8 cellular contexts compared by ENCODE assay signal in the genomic region with DNA sequence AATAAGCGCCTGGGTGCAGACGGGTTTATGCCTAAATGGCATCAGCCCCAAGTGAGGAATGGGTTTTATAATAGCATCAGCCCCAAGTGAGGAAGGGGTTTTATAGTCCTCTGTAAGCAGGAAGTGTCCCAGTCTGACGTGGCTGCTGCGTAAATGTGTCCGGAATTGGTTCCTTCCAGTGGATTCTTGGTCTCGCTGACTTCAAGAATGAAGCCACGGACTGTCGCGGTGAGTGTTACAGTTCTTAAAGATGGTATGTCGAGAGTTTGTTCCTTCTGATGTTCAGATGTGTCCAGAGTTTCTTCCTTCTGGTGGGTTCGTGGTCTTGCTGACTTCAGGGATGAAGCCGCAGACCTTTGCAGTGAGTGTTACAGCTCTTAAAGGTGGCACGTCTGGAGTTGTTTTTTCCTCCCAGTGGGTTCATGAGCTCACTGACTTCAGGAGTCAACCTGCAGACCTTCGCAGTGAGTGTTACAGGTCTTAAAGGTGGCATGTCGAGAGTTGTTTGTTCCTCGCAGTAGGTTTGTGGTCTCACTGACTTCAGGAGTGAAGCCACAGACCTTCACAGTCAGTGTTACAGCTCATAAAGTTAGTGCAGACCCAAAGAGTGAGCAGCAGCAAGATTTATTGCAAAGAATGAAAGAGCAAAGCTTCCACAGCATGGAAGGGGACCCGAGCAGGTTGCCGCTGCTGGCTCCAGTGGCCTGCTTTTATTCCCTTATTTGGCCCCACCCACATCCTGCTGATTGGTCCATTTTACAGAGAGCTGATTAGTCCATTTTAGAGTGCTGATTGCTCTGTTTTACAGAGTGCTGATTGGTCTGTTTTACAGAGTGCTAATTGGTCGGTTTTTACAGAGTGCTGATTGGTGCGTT. TPM values are rescaled to one million over a fixed set of nuclear protein-coding genes. Genes with fewer than 3 reads are reported as not detected.
DNase-seq lines count a peak whose midpoint lies in the region; ATAC-seq and TF ChIP-seq lines count a peak whose summit lies in the region.
"Not testable (repeated sequence)": the region's sequence is repeated elsewhere in the genome, so short reads cannot be mapped to it uniquely, and the experiment has no call there.

No MANE protein-coding gene starts in this region.

- H3K27me3 Mint-ChIP-seq in CD4-positive, alpha-beta T cell; activated B cell treated with CpG ODN at 0.5 μM for 24 hours; central memory CD8-positive, alpha-beta T cell; stimulated activated naive CD8-positive, alpha-beta T cell treated with anti-CD3 and anti-CD28 coated beads, Interleukin-15, amount 100 ng/mL, for 72 hours: not testable (repeated sequence)
- H3K27me3 Mint-ChIP-seq in naive thymus-derived CD4-positive, alpha-beta T cell = peaks cover 0 to 11% (median 0%) of the 10 kb centered on the region in 5 donors

- H3K4me3 Mint-ChIP-seq in CD4-positive, alpha-beta T cell = peak overlapping the region; percentile 77
- peak overlapping the region; percentile 19 for H3K4me3 Mint-ChIP-seq in activated B cell treated with CpG ODN at 0.5 μM for 24 hours
- H3K4me3 Mint-ChIP-seq in central memory CD8-positive, alpha-beta T cell = peak overlapping the region; percentile 81
- H3K4me3 Mint-ChIP-seq in naive thymus-derived CD4-positive, alpha-beta T cell = peak overlapping the region in 8 of 10 donors; percentile 12 to 87 (median 45)
- peak overlapping the region; percentile 87 to 90 for H3K4me3 Mint-ChIP-seq in stimulated activated naive CD8-positive, alpha-beta T cell treated with anti-CD3 and anti-CD28 coated beads, Interleukin-15, amount 100 ng/mL, for 72 hours

- H3K9me3 ChIP-seq in CD4-positive, alpha-beta T cell (ENCODE audit: control insufficient read depth, low read length); naive thymus-derived CD4-positive, alpha-beta T cell (ENCODE audit: control insufficient read depth in 2 of 3, low read length in 3 of 3): not testable (repeated sequence)

- H3K4me1 ChIP-seq in naive thymus-derived CD4-positive, alpha-beta T cell (ENCODE audit: control insufficient read depth in 2 of 2, insufficient read depth in 2 of 2, low read length in 2 of 2) = peaks cover 7 to 22% of the 10 kb centered on the region in 2 donors

- peak overlapping the region; percentile 66 for H3K27ac Mint-ChIP-seq in CD4-positive, alpha-beta T cell
- H3K27ac Mint-ChIP-seq in activated B cell treated with CpG ODN at 0.5 μM for 24 hours = not testable (repeated sequence)
- peak overlapping the region; percentile 83 for H3K27ac Mint-ChIP-seq in central memory CD8-positive, alpha-beta T cell (ENCODE audit: low read depth)
- H3K27ac Mint-ChIP-seq in naive thymus-derived CD4-positive, alpha-beta T cell = peak overlapping the region in 5 of 9 donors; percentile 24 to 89 (median 56)
- peak overlapping the region; percentile 29 to 83 for H3K27ac Mint-ChIP-seq in stimulated activated naive CD8-positive, alpha-beta T cell treated with anti-CD3 and anti-CD28 coated beads, Interleukin-15, amount 100 ng/mL, for 72 hours

- POLR2A ChIA-PET in CD4-positive, alpha-beta T cell (lab: Charles Lee); activated B cell treated with CpG ODN at 0.5 μM for 24 hours (lab: Charles Lee); naive thymus-derived CD4-positive, alpha-beta T cell (lab: Charles Lee): not testable (repeated sequence)

- CTCF ChIA-PET in CD4-positive, alpha-beta T cell (lab: Charles Lee); naive thymus-derived CD4-positive, alpha-beta T cell (lab: Charles Lee): not testable (repeated sequence)
- CTCF ChIA-PET in activated B cell treated with CpG ODN at 0.5 μM for 24 hours (lab: Charles Lee) = interaction anchor here (1.6 kb wide), 1 partner anchor 244 kb away, joined by 5 read pairs; no protein-coding TSS in a partner anchor

- not testable (repeated sequence) for TF ChIP-seq CTCF in CD4-positive, alpha-beta T cell (IDR thresholded peaks at IDR 0.05); activated B cell treated with CpG ODN at 0.5 μM for 24 hours (IDR thresholded peaks at IDR 0.05)

- H3K4me3 ChIP-seq in naive thymus-derived CD4-positive, alpha-beta T cell (ENCODE audit: low read length) = peak overlapping the region; percentile 4

- H3K9me3 Mint-ChIP-seq in CD4-positive, alpha-beta T cell; activated B cell treated with CpG ODN at 0.5 μM for 24 hours; central memory CD8-positive, alpha-beta T cell; naive thymus-derived CD4-positive, alpha-beta T cell; stimulated activated naive CD8-positive, alpha-beta T cell treated with anti-CD3 and anti-CD28 coated beads, Interleukin-15, amount 100 ng/mL, for 72 hours: not testable (repeated sequence)

- H3K27me3 ChIP-seq in CD4-positive, alpha-beta T cell (ENCODE audit: control insufficient read depth, insufficient read depth, low read length); naive thymus-derived CD4-positive, alpha-beta T cell (ENCODE audit: control insufficient read depth in 2 of 2, insufficient read depth in 2 of 2, low read length in 2 of 2): not testable (repeated sequence)

- DNase-seq in CD4-positive, alpha-beta T cell; activated B cell treated with CpG ODN at 0.5 μM for 24 hours: not testable (repeated sequence)
- DNase-seq in activated CD8-positive, alpha-beta memory T cell treated with anti-CD3 and anti-CD28 coated beads, Interleukin-2, amount 50 U/mL, for 48 hours = peak; percentile 66
- peak; percentile 42 for DNase-seq in activated gamma-delta T cell treated with Interleukin-2 at 50 U/mL for 16 hours
- DNase-seq in central memory CD8-positive, alpha-beta T cell (ENCODE audit: low spot score in 2 of 2) = peak; percentile 33 to 63
- DNase-seq in naive thymus-derived CD4-positive, alpha-beta T cell = peak in 2 of 9 donors; percentile 3 to 5
- DNase-seq in stimulated activated CD8-positive, alpha-beta memory T cell treated with anti-CD3 and anti-CD28 coated beads, Interleukin-15, amount 100 ng/mL, for 4 hours (ENCODE audit: low read depth in 2 of 2) = peak; percentile 3 to 11
- DNase-seq in stimulated activated naive CD8-positive, alpha-beta T cell treated with anti-CD3 and anti-CD28 coated beads, Interleukin-15, amount 100 ng/mL, for 72 hours = peak; percentile 56 to 71

- H3K4me1 Mint-ChIP-seq in CD4-positive, alpha-beta T cell (ENCODE audit: low read depth) = peaks cover 53% of the 10 kb centered on the region
- peaks cover 18% of the 10 kb centered on the region for H3K4me1 Mint-ChIP-seq in activated B cell treated with CpG ODN at 0.5 μM for 24 hours
- H3K4me1 Mint-ChIP-seq in central memory CD8-positive, alpha-beta T cell = peaks cover 43% of the 10 kb centered on the region
- peaks cover 14 to 56% (median 49%) of the 10 kb centered on the region in 7 donors for H3K4me1 Mint-ChIP-seq in naive thymus-derived CD4-positive, alpha-beta T cell
- H3K4me1 Mint-ChIP-seq in stimulated activated naive CD8-positive, alpha-beta T cell treated with anti-CD3 and anti-CD28 coated beads, Interleukin-15, amount 100 ng/mL, for 72 hours = peaks cover 51% of the 10 kb centered on the region

- not testable (repeated sequence) for H3K36me3 ChIP-seq in naive thymus-derived CD4-positive, alpha-beta T cell (ENCODE audit: control insufficient read depth in 2 of 3, insufficient read depth in 3 of 3, low read length in 3 of 3)

- ATAC-seq in CD4-positive, alpha-beta T cell (ENCODE audit: poor library complexity); activated B cell treated with CpG ODN at 0.5 μM for 24 hours (ENCODE audit: low read depth); naive thymus-derived CD4-positive, alpha-beta T cell: not testable (repeated sequence)
- peak; percentile 55 for ATAC-seq in central memory CD8-positive, alpha-beta T cell (replicated peaks; ENCODE audit: extremely low read depth, poor library complexity, severe bottlenecking)
- peak; percentile 57 for ATAC-seq in stimulated activated naive CD8-positive, alpha-beta T cell treated with anti-CD3 and anti-CD28 coated beads, Interleukin-15, amount 100 ng/mL, for 72 hours

- H3K36me3 Mint-ChIP-seq in CD4-positive, alpha-beta T cell (ENCODE audit: low read depth) = peaks cover 56% of the 10 kb centered on the region
- H3K36me3 Mint-ChIP-seq in activated B cell treated with CpG ODN at 0.5 μM for 24 hours (ENCODE audit: low read depth) = not testable (repeated sequence)
- peaks cover 15% of the 10 kb centered on the region for H3K36me3 Mint-ChIP-seq in central memory CD8-positive, alpha-beta T cell (ENCODE audit: insufficient read depth)
- peaks cover 0 to 35% (median 24%) of the 10 kb centered on the region in 5 donors for H3K36me3 Mint-ChIP-seq in naive thymus-derived CD4-positive, alpha-beta T cell

- not testable (repeated sequence) for H3K27ac ChIP-seq in CD4-positive, alpha-beta T cell (ENCODE audit: low read depth, low read length); naive thymus-derived CD4-positive, alpha-beta T cell (ENCODE audit: low read depth, low read length)

- intact Hi-C loops in CD4-positive, alpha-beta T cell (cut with DNase I, micrococcal nuclease) = loop anchor here in 1 of 2 experiments (2.0 to 5.0 kb wide), 4 partner anchors 117 to 731 kb away; a partner anchor contains a TSS
- intact Hi-C loops in activated B cell treated with CpG ODN at 0.5 μM for 24 hours (cut with micrococcal nuclease) = loop anchor here (10.0 kb wide), 1 partner anchor 437 kb away; no protein-coding TSS in a partner anchor
- intact Hi-C loops in naive thymus-derived CD4-positive, alpha-beta T cell (cut with micrococcal nuclease) = loop anchor here (5.0 to 10.0 kb wide), 4 partner anchors 80 to 437 kb away; a partner anchor contains a TSS

RNA-seq across cellular contexts. Expression of a gene that starts 2.3 kb away (rescaled TPM):
- 10 to 100 TPM; 20.7 to 22.2 TPM for total RNA-seq in CD4-positive, alpha-beta T cell
- total RNA-seq in activated B cell treated with CpG ODN at 0.5 μM for 24 hours = 9.0 and 10.8 TPM in 2 replicates
- total RNA-seq in naive thymus-derived CD4-positive, alpha-beta T cell = 10 to 100 TPM; 16.0 to 29.5 (median 17.9) TPM
- 10 to 100 TPM; 28.6 to 41.3 TPM for polyA plus RNA-seq in naive thymus-derived CD4-positive, alpha-beta T cell

Comparison
In these comparisons a context has a peak if more than half of its experiments do, and no peak if none do; other contexts are left out.
1. H3K4me3 Mint-ChIP-seq: peak in every context shown above with its lines; median percentile 88 in stimulated activated naive CD8-positive, alpha-beta T cell treated with anti-CD3 and anti-CD28 coated beads, Interleukin-15, amount 100 ng/mL, for 72 hours; 81 in central memory CD8-positive, alpha-beta T cell; 77 in CD4-positive, alpha-beta T cell; 45 in naive thymus-derived CD4-positive, alpha-beta T cell; 19 in activated B cell treated with CpG ODN at 0.5 μM for 24 hours.